In genomic region chr14:81436296-81437138, GRCh38 we compare ENCODE assay signal across 7 cellular contexts. TPM values are rescaled to one million over a fixed set of nuclear protein-coding genes. Genes with fewer than 3 reads are reported as not detected.
A peak's percentile ranks its signal among the peaks of the same experiment; 100 is the strongest.
DNase-seq lines count a peak whose midpoint lies in the region; ATAC-seq, FAIRE-seq and TF ChIP-seq lines count a peak whose summit lies in the region.

No MANE protein-coding gene starts in this region.

- H3K36me3 ChIP-seq in WERI-Rb-1: peaks cover 9% of the 10 kb centered on the region
- no peaks in the 10 kb centered on the region for H3K36me3 ChIP-seq in kidney (ENCODE audit: control insufficient read depth in 1 of 2, insufficient read depth in 2 of 2, low read length in 2 of 2)
- no peaks in the 10 kb centered on the region for H3K36me3 ChIP-seq in small intestine (ENCODE audit: control insufficient read depth in 2 of 2, insufficient read depth in 2 of 2, low read length in 2 of 2)

- H3K9me3 ChIP-seq in WERI-Rb-1 (ENCODE audit: severe bottlenecking): no peaks in the 10 kb centered on the region
- H3K9me3 ChIP-seq in kidney (ENCODE audit: control insufficient read depth in 1 of 2, low read length in 2 of 2): no peaks in the 10 kb centered on the region
- no peaks in the 10 kb centered on the region for H3K9me3 ChIP-seq in small intestine (ENCODE audit: control insufficient read depth, low read depth)

- intact Hi-C loops in kidney (cut with DNase I): no loop called here

- H3K4me1 ChIP-seq in kidney (ENCODE audit: control insufficient read depth in 1 of 2, insufficient read depth in 1 of 2, low read depth in 1 of 2, low read length in 2 of 2): peaks cover 8 to 14% of the 10 kb centered on the region in 2 donors
- H3K4me1 ChIP-seq in small intestine (ENCODE audit: control insufficient read depth in 2 of 2, insufficient read depth in 1 of 2, low read depth in 1 of 2, low read length in 1 of 2): no peaks in the 10 kb centered on the region

- ATAC-seq in HG02798 (IDR thresholded peaks at IDR 0.05; ENCODE audit: poor library complexity, unreplicated experiment): peak; percentile 80

- in situ Hi-C loops in GM13977 (cut with MboI; ENCODE audit: low pct_unique_long_range_greater_than_20kb, low sequenced_read_pairs, unreplicated experiment): no loop called here

- DNase-seq in GM13977 (ENCODE audit: low spot score) (peak; percentile 83), NCI-H146 treated with DMSO at 0.1 percent for 48 hours (lab: John Stamatoyannopoulos, UW; ENCODE audit: unreplicated experiment) (peak; percentile 43), WERI-Rb-1 (peak; percentile 85), choroid plexus epithelial cell (ENCODE audit: low read depth) (peak; percentile 52), kidney (peak; percentile 90), small intestine (peak; percentile 76)

- H3K27ac ChIP-seq in WERI-Rb-1: peak overlapping the region; percentile 89
- H3K27ac ChIP-seq in kidney (ENCODE audit: low read depth in 2 of 2, low read length in 2 of 2): peak overlapping the region in 1 of 2 donors; percentile 67
- H3K27ac ChIP-seq in small intestine (ENCODE audit: low read depth in 1 of 2, low read length in 1 of 2): no peak overlapping the region

- WGBS in small intestine, 3 donors: 1 to 2% (median 1%) methylated on average over 47 to 79 of the region's 79 CpGs

- H3K4me3 ChIP-seq in WERI-Rb-1 (ENCODE audit: low read depth, low read length) (peak overlapping the region; percentile 90), choroid plexus epithelial cell (ENCODE audit: low read depth, low read length) (peak overlapping the region; percentile 48), kidney (ENCODE audit: low read length in 2 of 2) (peak overlapping the region; percentile 74 to 82), small intestine (ENCODE audit: low read depth in 1 of 2, low read length in 2 of 2) (peak overlapping the region; percentile 34 to 66)

- FAIRE-seq in kidney (lab: Jason Lieb, UNC) (no peak), small intestine (lab: Jason Lieb, UNC) (no peak)

- TF ChIP-seq CTCF in GM13977 (IDR thresholded peaks at IDR 0.05; ENCODE audit: extremely low read depth, insufficient read depth, missing control alignments) (no peak), WERI-Rb-1 (IDR thresholded peaks at IDR 0.05; ENCODE audit: low read depth, low read length) (no peak), choroid plexus epithelial cell (conservative IDR thresholded peaks at IDR 0.05; ENCODE audit: low read depth, low read length) (no peak), kidney (IDR thresholded peaks at IDR 0.05; ENCODE audit: borderline replicate concordance, extremely low read depth, insufficient read depth) (no peak)

- H3K9ac ChIP-seq in kidney (ENCODE audit: low read length in 2 of 2): peak overlapping the region in 1 of 2 donors; percentile 64

- H3K27me3 ChIP-seq in WERI-Rb-1 (ENCODE audit: insufficient read depth, low read depth, severe bottlenecking) (no peaks in the 10 kb centered on the region), small intestine (ENCODE audit: control insufficient read depth in 2 of 2, insufficient read depth in 2 of 2, low read length in 2 of 2) (peaks cover 0 to 1% of the 10 kb centered on the region in 2 donors)

RNA-seq across cellular contexts. Expression of gene STON2, which starts 36.4 kb away (rescaled TPM):
- 86.6 TPM for total RNA-seq in kidney
- polyA plus RNA-seq in kidney (ENCODE audit: insufficient read depth, low read depth, low replicate concordance) (14.8 TPM), small intestine (1 to 10 TPM; 3.4 to 4.9 (median 3.7) TPM)
